11 cellular contexts compared by ENCODE assay signal in genomic region chr11:61141601-61142028, GRCh38. TPM values are rescaled to one million over a fixed set of nuclear protein-coding genes. Genes with fewer than 3 reads are reported as not detected.
DNase-seq lines count a peak whose midpoint lies in the region; ATAC-seq and TF ChIP-seq lines count a peak whose summit lies in the region.
"Had no signal": no experiment of that assay in that cellular context is flagged by ENCODE, and none has a peak within 500 bp of the region (broad histone marks: within the 10 kb centered on the region; RNA-seq: fewer than 3 reads in every experiment).

No MANE protein-coding gene starts in this region.

- peak; percentile 89 for DNase-seq in DMS153 (lab: John Stamatoyannopoulos, UW)
- DNase-seq in MM.1S, result peak; percentile 100
- DNase-seq in mucosa of descending colon, result peak; percentile 95 to 97 (median 95)
- no peak for DNase-seq in SW 1271 (lab: John Stamatoyannopoulos, UW)
- no peak for DNase-seq in esophagus squamous epithelium (lab: John Stamatoyannopoulos, UW)
- DNase-seq in NCI-H1048 (lab: John Stamatoyannopoulos, UW), result no peak
- DNase-seq: MV-4-11 had no signal

- H3K27ac ChIP-seq in MM.1S (ENCODE audit: low read length) (peak overlapping the region; percentile 86), OCI-LY1 (ENCODE audit: low read depth, low read length, poor library complexity, severe bottlenecking) (peak overlapping the region; percentile 6), esophagus squamous epithelium (no peak overlapping the region)

- peak; percentile 39 for TF ChIP-seq CTCF in MM.1S (IDR thresholded peaks at IDR 0.05; ENCODE audit: low read length)
- TF ChIP-seq CTCF in OCI-LY1 (IDR thresholded peaks at IDR 0.05; ENCODE audit: low read length), result no peak
- no peak for TF ChIP-seq CTCF in mucosa of descending colon (IDR thresholded peaks at IDR 0.05)
- no peak for TF ChIP-seq CTCF in esophagus squamous epithelium (IDR thresholded peaks at IDR 0.05)

- H3K36me3 ChIP-seq in MM.1S (replicated peaks; ENCODE audit: insufficient read depth, low read length) (no peaks in the 10 kb centered on the region), OCI-LY1 (ENCODE audit: insufficient read depth, low read length) (no peaks in the 10 kb centered on the region), mucosa of descending colon (ENCODE audit: low read depth) (no peaks in the 10 kb centered on the region), esophagus squamous epithelium (peaks cover 0 to 37% (median 0%) of the 10 kb centered on the region in 3 donors)

- H3K9me2 ChIP-seq in MM.1S (replicated peaks; ENCODE audit: insufficient read depth, low read length), result no peaks in the 10 kb centered on the region
- no peaks in the 10 kb centered on the region for H3K9me2 ChIP-seq in OCI-LY1 (ENCODE audit: low read depth, low read length)

- H3K27me3 ChIP-seq in MM.1S (replicated peaks; ENCODE audit: insufficient read depth, low read length) (no peaks in the 10 kb centered on the region), OCI-LY1 (ENCODE audit: insufficient read depth, low read length) (no peaks in the 10 kb centered on the region), esophagus squamous epithelium (no peaks in the 10 kb centered on the region)

- H3K4me1 ChIP-seq in MM.1S (ENCODE audit: low read length) (peaks cover 33% of the 10 kb centered on the region), OCI-LY1 (ENCODE audit: insufficient read depth, low read length, severe bottlenecking) (peaks cover 17% of the 10 kb centered on the region), mucosa of descending colon (ENCODE audit: low read depth) (peaks cover 16% of the 10 kb centered on the region), esophagus squamous epithelium (peaks cover 13 to 44% (median 17%) of the 10 kb centered on the region in 3 donors)

- peak overlapping the region; percentile 13 for H3K4me3 ChIP-seq in MM.1S (ENCODE audit: low read length)
- H3K4me3 ChIP-seq in OCI-LY1 (ENCODE audit: low read depth, low read length, poor library complexity, severe bottlenecking), result no peak overlapping the region
- H3K4me3 ChIP-seq in mucosa of descending colon, result no peak overlapping the region
- no peak overlapping the region for H3K4me3 ChIP-seq in esophagus squamous epithelium
- H3K4me3 ChIP-seq: skin epidermis had no signal

- no peak overlapping the region for H2AFZ ChIP-seq in MM.1S (ENCODE audit: low read length)
- H2AFZ ChIP-seq in OCI-LY1 (ENCODE audit: low read length), result no peak overlapping the region

- H3F3A ChIP-seq in MM.1S (ENCODE audit: insufficient read depth, low read length) (peaks cover 22% of the 10 kb centered on the region), OCI-LY1 (ENCODE audit: insufficient read depth, low read length) (no peaks in the 10 kb centered on the region)

- H3K79me2 ChIP-seq in MM.1S (ENCODE audit: low read length) (peaks cover 52% of the 10 kb centered on the region), OCI-LY1 (ENCODE audit: insufficient read depth, low read length) (no peaks in the 10 kb centered on the region)

- ATAC-seq in mucosa of descending colon (peak; percentile 96), GM18867 (IDR thresholded peaks at IDR 0.05; ENCODE audit: unreplicated experiment) (no peak)

- H3K4me2 ChIP-seq in MM.1S (ENCODE audit: low read depth, low read length) (peak overlapping the region; percentile 53), OCI-LY1 (ENCODE audit: low read length) (no peak overlapping the region)

- H3K9me3 ChIP-seq in MM.1S (replicated peaks; ENCODE audit: insufficient read depth, low read length) (no peaks in the 10 kb centered on the region), OCI-LY1 (ENCODE audit: low read length) (no peaks in the 10 kb centered on the region), mucosa of descending colon (no peaks in the 10 kb centered on the region), esophagus squamous epithelium (no peaks in the 10 kb centered on the region)

- H4K20me1 ChIP-seq in MM.1S (ENCODE audit: insufficient read depth, low read length), result no peaks in the 10 kb centered on the region
- H4K20me1 ChIP-seq in OCI-LY1 (ENCODE audit: insufficient read depth, low read length), result no peaks in the 10 kb centered on the region

- no peak for TF ChIP-seq POLR2A in esophagus squamous epithelium (IDR thresholded peaks at IDR 0.05)

- intact Hi-C loops in mucosa of descending colon (cut with DNase I, micrococcal nuclease), result no loop called here
- intact Hi-C loops in esophagus squamous epithelium (cut with DNase I), result no loop called here

- H3K9ac ChIP-seq in MM.1S (ENCODE audit: low read length) (peak overlapping the region; percentile 59; the same call in 1 of the 2 replicates), OCI-LY1 (ENCODE audit: low read length) (no peak overlapping the region)

- 57 to 76% methylated on average over 1 to 6 of the region's 10 CpGs for WGBS in esophagus squamous epithelium, 2 donors

RNA-seq across cellular contexts. Expression of gene VPS37C, which starts 19.6 kb away (rescaled TPM):
- total RNA-seq in mucosa of descending colon (10 to 100 TPM; 28.5 to 30.8 (median 28.5) TPM), esophagus squamous epithelium (10 to 100 TPM; 12.6 to 23.5 (median 18.0) TPM)

RNA-seq across cellular contexts. Expression of gene CD5, which starts 39.3 kb away (rescaled TPM):
- 1 to 10 TPM; 1.2 to 3.4 (median 1.5) TPM for total RNA-seq in mucosa of descending colon
- total RNA-seq in esophagus squamous epithelium, result 1 to 10 TPM in 3 of 4 donors, under 1 TPM in 1; 0.75 to 5.8 (median 2.2) TPM
- total RNA-seq: Daoy had no signal

Comparison
In these comparisons a context has a peak if more than half of its experiments do, and no peak if none do; other contexts are left out.
1. DNase-seq: peak in DMS153 (single experiment), MM.1S (single experiment) and mucosa of descending colon (3 of 3); none in SW 1271 (0 of 2), esophagus squamous epithelium (single experiment) and NCI-H1048 (single experiment).
2. H3K27ac ChIP-seq: peak in MM.1S (single experiment) and OCI-LY1 (single experiment); none in esophagus squamous epithelium (0 of 4).